In the genomic region with DNA sequence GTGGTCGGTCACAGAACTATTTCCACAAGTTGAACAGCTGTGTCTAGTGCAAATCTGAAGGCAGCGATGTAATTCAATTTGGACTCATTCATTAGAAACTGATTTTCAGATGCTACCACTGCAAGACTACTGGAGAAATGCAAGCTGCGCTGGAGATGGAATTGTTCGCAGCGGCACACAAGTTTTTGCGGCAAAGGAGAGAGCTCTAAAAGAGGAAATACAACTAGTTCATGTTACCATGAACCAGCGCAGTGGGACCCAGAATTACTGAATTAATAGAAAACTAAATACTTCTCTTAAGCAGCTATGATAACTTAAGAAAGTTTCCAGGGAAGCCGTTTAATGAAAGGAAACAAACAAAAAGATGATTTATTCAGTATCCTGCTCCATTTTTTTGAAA, we compare ENCODE assay signal across 8 cellular contexts. TPM values are rescaled to one million over a fixed set of nuclear protein-coding genes. Genes with fewer than 3 reads are reported as not detected.
DNase-seq lines count a peak whose midpoint lies in the region; ATAC-seq and TF ChIP-seq lines count a peak whose summit lies in the region.

No MANE protein-coding gene starts in this region.

- H3K4me1 ChIP-seq in CD8-positive, alpha-beta memory T cell (ENCODE audit: insufficient read depth, low read length), result peaks cover 58% of the 10 kb centered on the region

- H3F3A ChIP-seq in neural cell (ENCODE audit: insufficient read depth, low read length, poor library complexity, severe bottlenecking), result no peaks in the 10 kb centered on the region

- POLR2A ChIA-PET in CD8-positive, alpha-beta memory T cell (lab: Charles Lee), result interaction anchor here (0.6 to 1.3 kb wide), 3 partner anchors 11 to 436 kb away, joined by 3 read pairs; a partner anchor contains a TSS

- H3K4me3 ChIP-seq in CD8-positive, alpha-beta memory T cell (ENCODE audit: low read length), result peak overlapping the region; percentile 78
- H3K4me3 ChIP-seq in coronary artery (peak overlapping the region; percentile 99), neural cell (ENCODE audit: low read length) (peak overlapping the region; percentile 94)

- H2AFZ ChIP-seq in neural cell (ENCODE audit: low read depth, low read length), result no peak overlapping the region

- H3K27me3 Mint-ChIP-seq in CD8-positive, alpha-beta memory T cell, result peaks cover 4 to 5% of the 10 kb centered on the region in 2 donors

- no peak for TF ChIP-seq RAD21 in neural cell (conservative IDR thresholded peaks at IDR 0.05)

- H3K27me3 ChIP-seq in CD8-positive, alpha-beta memory T cell (ENCODE audit: insufficient read depth, low read length, poor library complexity, severe bottlenecking), result no peaks in the 10 kb centered on the region
- H3K27me3 ChIP-seq in neural cell (ENCODE audit: insufficient read depth, low read depth, low read length), result no peaks in the 10 kb centered on the region

- H3K9me2 ChIP-seq in neural cell (ENCODE audit: insufficient read depth, low read length), result no peaks in the 10 kb centered on the region

- no peak for TF ChIP-seq EP300 in neural cell (conservative IDR thresholded peaks at IDR 0.05; ENCODE audit: poor library complexity, severe bottlenecking)

- no peak for DNase-seq in CD8-positive, alpha-beta memory T cell
- DNase-seq in MV-4-11 (lab: John Stamatoyannopoulos, UW) (peak; percentile 75), coronary artery (ENCODE audit: low spot score) (no peak), ACHN (no peak), NCI-H2196 (lab: John Stamatoyannopoulos, UW; ENCODE audit: unreplicated experiment) (no peak)

- H3K27ac ChIP-seq in CD8-positive, alpha-beta memory T cell (ENCODE audit: low read depth, low read length), result no peak overlapping the region
- no peak overlapping the region for H3K27ac ChIP-seq in coronary artery
- no peak overlapping the region for H3K27ac ChIP-seq in neural cell (ENCODE audit: low read length)

- H3K9me3 Mint-ChIP-seq in CD8-positive, alpha-beta memory T cell, result no peaks in the 10 kb centered on the region

- peak overlapping the region; percentile 89 to 97 (median 91) for H3K4me3 Mint-ChIP-seq in CD8-positive, alpha-beta memory T cell

- H3K36me3 Mint-ChIP-seq in CD8-positive, alpha-beta memory T cell, result peaks cover 0 to 40% (median 5%) of the 10 kb centered on the region in 3 donors

- peak overlapping the region; percentile 70 for H3K9ac ChIP-seq in neural cell (ENCODE audit: low read length)

- peak overlapping the region; percentile 32 to 95 (median 92) for H3K27ac Mint-ChIP-seq in CD8-positive, alpha-beta memory T cell

- H4K20me1 ChIP-seq in neural cell (ENCODE audit: insufficient read depth), result peaks cover 56% of the 10 kb centered on the region

- ATAC-seq in GM18870 (IDR thresholded peaks at IDR 0.05; ENCODE audit: unreplicated experiment) (no peak), HG03571 (IDR thresholded peaks at IDR 0.05; ENCODE audit: unreplicated experiment) (no peak)

- H3K4me2 ChIP-seq in neural cell (ENCODE audit: low read length), result peak overlapping the region; percentile 95

- in situ Hi-C loops in ACHN (cut with HindIII; ENCODE audit: low pct_ligation_motif_present, low pct_unique_long_range_greater_than_20kb, low sequenced_read_pairs), result no loop called here

- CTCF ChIA-PET in CD8-positive, alpha-beta memory T cell (lab: Charles Lee), result interaction anchor here (0.8 to 1.7 kb wide), 6 partner anchors 14 to 190 kb away, joined by 3 to 5 read pairs (median 5); no protein-coding TSS in a partner anchor

- no peak for TF ChIP-seq CTCF in coronary artery (IDR thresholded peaks at IDR 0.05)
- no peak for TF ChIP-seq CTCF in neural cell (IDR thresholded peaks at IDR 0.05; ENCODE audit: poor library complexity, severe bottlenecking)

- H3K79me2 ChIP-seq in neural cell (replicated peaks; ENCODE audit: insufficient read depth, low read length), result peaks cover 62% of the 10 kb centered on the region

- H3K4me1 Mint-ChIP-seq in CD8-positive, alpha-beta memory T cell, result peaks cover 58 to 67% (median 62%) of the 10 kb centered on the region in 3 donors

- H3K9me3 ChIP-seq in CD8-positive, alpha-beta memory T cell (ENCODE audit: low read length), result no peaks in the 10 kb centered on the region
- no peaks in the 10 kb centered on the region for H3K9me3 ChIP-seq in neural cell (ENCODE audit: low read length)

- H3K36me3 ChIP-seq in CD8-positive, alpha-beta memory T cell (ENCODE audit: insufficient read depth, low read length), result no peaks in the 10 kb centered on the region
- no peaks in the 10 kb centered on the region for H3K36me3 ChIP-seq in neural cell (ENCODE audit: insufficient read depth, low read length)

TF ChIP-seq in neural cell, 6 proteins besides CTCF, POLR2A, EP300 and RAD21:
- TF ChIP-seq, protein P1, sequence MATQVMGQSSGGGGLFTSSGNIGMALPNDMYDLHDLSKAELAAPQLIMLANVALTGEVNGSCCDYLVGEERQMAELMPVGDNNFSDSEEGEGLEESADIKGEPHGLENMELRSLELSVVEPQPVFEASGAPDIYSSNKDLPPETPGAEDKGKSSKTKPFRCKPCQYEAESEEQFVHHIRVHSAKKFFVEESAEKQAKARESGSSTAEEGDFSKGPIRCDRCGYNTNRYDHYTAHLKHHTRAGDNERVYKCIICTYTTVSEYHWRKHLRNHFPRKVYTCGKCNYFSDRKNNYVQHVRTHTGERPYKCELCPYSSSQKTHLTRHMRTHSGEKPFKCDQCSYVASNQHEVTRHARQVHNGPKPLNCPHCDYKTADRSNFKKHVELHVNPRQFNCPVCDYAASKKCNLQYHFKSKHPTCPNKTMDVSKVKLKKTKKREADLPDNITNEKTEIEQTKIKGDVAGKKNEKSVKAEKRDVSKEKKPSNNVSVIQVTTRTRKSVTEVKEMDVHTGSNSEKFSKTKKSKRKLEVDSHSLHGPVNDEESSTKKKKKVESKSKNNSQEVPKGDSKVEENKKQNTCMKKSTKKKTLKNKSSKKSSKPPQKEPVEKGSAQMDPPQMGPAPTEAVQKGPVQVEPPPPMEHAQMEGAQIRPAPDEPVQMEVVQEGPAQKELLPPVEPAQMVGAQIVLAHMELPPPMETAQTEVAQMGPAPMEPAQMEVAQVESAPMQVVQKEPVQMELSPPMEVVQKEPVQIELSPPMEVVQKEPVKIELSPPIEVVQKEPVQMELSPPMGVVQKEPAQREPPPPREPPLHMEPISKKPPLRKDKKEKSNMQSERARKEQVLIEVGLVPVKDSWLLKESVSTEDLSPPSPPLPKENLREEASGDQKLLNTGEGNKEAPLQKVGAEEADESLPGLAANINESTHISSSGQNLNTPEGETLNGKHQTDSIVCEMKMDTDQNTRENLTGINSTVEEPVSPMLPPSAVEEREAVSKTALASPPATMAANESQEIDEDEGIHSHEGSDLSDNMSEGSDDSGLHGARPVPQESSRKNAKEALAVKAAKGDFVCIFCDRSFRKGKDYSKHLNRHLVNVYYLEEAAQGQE (IDR thresholded peaks at IDR 0.05; ENCODE audit: borderline replicate concordance), result no peak
- TF ChIP-seq MXI1 (conservative IDR thresholded peaks at IDR 0.05; ENCODE audit: poor library complexity, severe bottlenecking), result no peak

RNA-seq across cellular contexts. Expression of a gene that starts 1.9 kb away (rescaled TPM):
- 10 to 100 TPM; 48.8 to 51.1 TPM for total RNA-seq in CD8-positive, alpha-beta memory T cell
- polyA plus RNA-seq in CD8-positive, alpha-beta memory T cell, result 15.5 TPM
- polyA plus RNA-seq in neural cell, result 3.3 and 5.5 TPM in 2 replicates
- polyA minus RNA-seq in neural cell, result 42.8 and 45.0 TPM in 2 replicates
